In the genomic region with DNA sequence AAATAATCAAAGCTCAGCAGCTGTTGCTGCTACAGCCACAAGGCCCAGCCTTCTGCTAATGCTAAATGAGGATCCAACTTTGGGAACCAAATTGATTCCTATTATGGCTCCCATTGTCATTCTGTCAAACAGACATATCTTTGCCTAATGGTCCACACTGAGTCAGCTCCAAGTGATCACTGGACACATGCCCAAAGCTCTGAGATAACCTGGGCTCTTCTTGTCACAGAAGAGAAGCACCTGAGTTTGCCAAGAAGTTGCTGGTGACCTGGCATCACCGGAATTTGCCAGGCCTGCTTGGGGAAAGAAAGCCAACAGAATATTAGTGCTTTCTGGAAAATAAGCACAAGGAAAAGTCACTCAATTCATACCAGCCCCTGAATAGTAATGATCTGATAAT, we compare ENCODE assay signal across 1 cellular context.
TF ChIP-seq lines count a peak whose summit lies in the region.

No MANE protein-coding gene starts in this region.

TF ChIP-seq in HepG2, 621 proteins besides CTCF, POLR2A, EP300 and RAD21:
- TF ChIP-seq ZSCAN22 (CRISPR knock-in tag; IDR thresholded peaks at IDR 0.05) = no peak
- no peak for TF ChIP-seq TP53 (CRISPR knock-in tag; conservative IDR thresholded peaks at IDR 0.05)
- TF ChIP-seq RBM22 (optimal IDR thresholded peaks at IDR 0.05; ENCODE audit: low read length) = peak; percentile 19
- TF ChIP-seq PRMT3 (CRISPR knock-in tag; IDR thresholded peaks at IDR 0.05; ENCODE audit: borderline replicate concordance, low read depth) = no peak
- no peak for TF ChIP-seq THYN1 (CRISPR knock-in tag; IDR thresholded peaks at IDR 0.05; ENCODE audit: borderline replicate concordance, low read depth)
- no peak for TF ChIP-seq ZNF451 (CRISPR knock-in tag; IDR thresholded peaks at IDR 0.05)
